Comparison of ENCODE assay signal across 14 cellular contexts in genomic region chr2:73063472-73063871, GRCh38. TPM values are rescaled to one million over a fixed set of nuclear protein-coding genes. Genes with fewer than 3 reads are reported as not detected.
DNase-seq lines count a peak whose midpoint lies in the region; ATAC-seq and TF ChIP-seq lines count a peak whose summit lies in the region.
"Had no signal": no experiment of that assay in that cellular context is flagged by ENCODE, and none has a peak within 500 bp of the region (broad histone marks: within the 10 kb centered on the region; RNA-seq: fewer than 3 reads in every experiment).

No MANE protein-coding gene starts in this region.

- no peak overlapping the region for H4K91ac ChIP-seq in H9 (ENCODE audit: insufficient read length, low read depth, low read length)

- no peak for TF ChIP-seq EP300 in SK-N-SH (IDR thresholded peaks at IDR 0.05; ENCODE audit: borderline replicate concordance in 1 of 2, low read depth in 1 of 2, low read length in 1 of 2)

- no peak for TF ChIP-seq RAD21 in SK-N-SH (IDR thresholded peaks at IDR 0.05; ENCODE audit: low read length)

- no peak for TF ChIP-seq CTCF in H9 (conservative IDR thresholded peaks at IDR 0.05)
- TF ChIP-seq CTCF in SK-N-SH (IDR thresholded peaks at IDR 0.05), result no peak
- no peak for TF ChIP-seq CTCF in esophagus squamous epithelium (IDR thresholded peaks at IDR 0.05)
- TF ChIP-seq CTCF in CD8-positive, alpha-beta T cell (IDR thresholded peaks at IDR 0.05), result no peak
- no peak for TF ChIP-seq CTCF in CD4-positive, alpha-beta T cell (IDR thresholded peaks at IDR 0.05)

- H3K79me2 ChIP-seq in H9 (ENCODE audit: insufficient read depth, low read length) (peaks cover 7% of the 10 kb centered on the region; the same call in 1 of the 2 replicates), SK-N-SH (ENCODE audit: insufficient read depth) (peaks cover 82% of the 10 kb centered on the region)

- no peak overlapping the region for H2AK5ac ChIP-seq in H9 (ENCODE audit: insufficient read length, low read length)

- no peak overlapping the region for H3K4ac ChIP-seq in H9 (ENCODE audit: low read depth, low read length)

- H2BK15ac ChIP-seq in H9 (ENCODE audit: low read depth, low read length), result no peak overlapping the region

- peak overlapping the region; percentile 8 to 97 (median 88); a peak in 5 of 7 replicates for H3K27ac Mint-ChIP-seq in H9
- no peak overlapping the region for H3K27ac Mint-ChIP-seq in CD8-positive, alpha-beta T cell
- H3K27ac Mint-ChIP-seq in CD4-positive, alpha-beta T cell, result no peak overlapping the region
- H3K27ac Mint-ChIP-seq: activated CD4-positive, alpha-beta T cell treated with anti-CD3 and anti-CD28 coated beads, Interleukin-2, amount 10 ng/mL, durations not matched to agents 7 days and 5 days; activated T-helper 1 cell treated with anti-CD3 and anti-CD28 coated beads, Interleukin-12 subunit alpha, Interleukin-12 subunit beta, Interleukin-2, Interleukin-4 antibody, amounts not matched to agents 30 ng/mL and 10 ng/mL and 1 ng/mL, durations not matched to agents 14 hours and 24 hours and 36 hours had no signal

- H3K14ac ChIP-seq in H9 (ENCODE audit: insufficient read depth, low read length), result no peak overlapping the region

- H2AFZ ChIP-seq in H9 (ENCODE audit: low read length), result no peak overlapping the region
- H2AFZ ChIP-seq in SK-N-SH (ENCODE audit: low read depth), result peak overlapping the region; percentile 11; the same call in 1 of the 2 replicates

- H3K79me1 ChIP-seq in H9 (ENCODE audit: insufficient read depth, low read depth, low read length, poor library complexity, severe bottlenecking), result peaks cover 15% of the 10 kb centered on the region

- H2BK20ac ChIP-seq in H9 (ENCODE audit: low read depth, low read length, poor library complexity, severe bottlenecking), result no peak overlapping the region

- H3K4me3 Mint-ChIP-seq in H9, result peak overlapping the region in 1 of 2 experiments; percentile 25; a peak in 1 of 5 replicates
- H3K4me3 Mint-ChIP-seq in CD8-positive, alpha-beta T cell, result no peak overlapping the region
- no peak overlapping the region for H3K4me3 Mint-ChIP-seq in CD4-positive, alpha-beta T cell
- H3K4me3 Mint-ChIP-seq: activated CD4-positive, alpha-beta T cell treated with anti-CD3 and anti-CD28 coated beads, Interleukin-2, amount 10 ng/mL, durations not matched to agents 7 days and 5 days; activated T-helper 1 cell treated with anti-CD3 and anti-CD28 coated beads, Interleukin-12 subunit alpha, Interleukin-12 subunit beta, Interleukin-2, Interleukin-4 antibody, amounts not matched to agents 30 ng/mL and 10 ng/mL and 1 ng/mL, durations not matched to agents 14 hours and 24 hours and 36 hours had no signal

- no peak overlapping the region for H3K56ac ChIP-seq in H9 (ENCODE audit: insufficient read length, low read depth, low read length)

- no peaks in the 10 kb centered on the region for H3K23me2 ChIP-seq in H9 (ENCODE audit: insufficient read length, low read depth, low read length, poor library complexity, severe bottlenecking)

- ATAC-seq in CD8-positive, alpha-beta T cell, result no peak
- ATAC-seq in CD4-positive, alpha-beta T cell (ENCODE audit: poor library complexity), result no peak

- H3K27me3 ChIP-seq in H9 (ENCODE audit: insufficient read depth, low read length), result no peaks in the 10 kb centered on the region
- H3K27me3 ChIP-seq in SK-N-SH (ENCODE audit: insufficient read depth), result no peaks in the 10 kb centered on the region
- no peaks in the 10 kb centered on the region for H3K27me3 ChIP-seq in esophagus squamous epithelium
- no peaks in the 10 kb centered on the region for H3K27me3 ChIP-seq in rectal smooth muscle tissue (ENCODE audit: control insufficient read depth, insufficient read depth, low read length)
- no peaks in the 10 kb centered on the region for H3K27me3 ChIP-seq in CD8-positive, alpha-beta T cell (ENCODE audit: insufficient read depth, low read length)
- H3K27me3 ChIP-seq in CD4-positive, alpha-beta T cell (ENCODE audit: control insufficient read depth, insufficient read depth, low read length), result no peaks in the 10 kb centered on the region

- H3K23ac ChIP-seq in H9 (ENCODE audit: insufficient read length, low read depth, low read length), result no peak overlapping the region

- no peak overlapping the region for H3K18ac ChIP-seq in H9 (ENCODE audit: insufficient read length, low read depth, low read length)

- no CpG with 5 or more reads among the region's 4 CpGs for WGBS in H9 (ENCODE audit: extremely low coverage, insufficient read length, low lambda C conversion rate)
- 69% methylated on average over 4 of the region's 4 CpGs for WGBS in SK-N-SH (ENCODE audit: low lambda C conversion rate)
- WGBS in esophagus squamous epithelium, 2 donors, result 62 to 63% methylated on average over 4 of the region's 4 CpGs

- peaks cover 6 to 14% (median 10%) of the 10 kb centered on the region in 3 experiments; a peak in 5 of 7 replicates for H3K36me3 Mint-ChIP-seq in H9 (ENCODE audit: insufficient read depth in 1 of 3, low read depth in 3 of 3)
- H3K36me3 Mint-ChIP-seq in CD8-positive, alpha-beta T cell, result peaks cover 9% of the 10 kb centered on the region
- H3K36me3 Mint-ChIP-seq in CD4-positive, alpha-beta T cell (ENCODE audit: low read depth), result peaks cover 4% of the 10 kb centered on the region

- peaks cover 28 to 34% of the 10 kb centered on the region in 2 experiments for H3K4me1 Mint-ChIP-seq in H9
- H3K4me1 Mint-ChIP-seq in CD8-positive, alpha-beta T cell (ENCODE audit: low read depth), result peaks cover 24% of the 10 kb centered on the region
- peaks cover 6% of the 10 kb centered on the region for H3K4me1 Mint-ChIP-seq in CD4-positive, alpha-beta T cell (ENCODE audit: low read depth)

- no peak overlapping the region for H3K9ac ChIP-seq in H9 (ENCODE audit: extremely low read depth, insufficient read length, low read length)
- peak overlapping the region; percentile 26; the same call in 1 of the 2 replicates for H3K9ac ChIP-seq in SK-N-SH
- H3K9ac ChIP-seq in rectal smooth muscle tissue (ENCODE audit: low read length), result no peak overlapping the region

- H3K4me1 ChIP-seq in H9 (ENCODE audit: insufficient read depth, low read length), result peaks cover 3% of the 10 kb centered on the region; the same call in 1 of the 2 replicates
- peaks cover 4 to 22% of the 10 kb centered on the region in 2 experiments; a peak in 3 of 4 replicates for H3K4me1 ChIP-seq in SK-N-SH (ENCODE audit: control insufficient read depth in 1 of 2, insufficient read depth in 2 of 2, low read depth in 1 of 2, low read length in 1 of 2)
- H3K4me1 ChIP-seq in esophagus squamous epithelium, result peaks cover 4 to 36% (median 23%) of the 10 kb centered on the region in 3 donors
- H3K4me1 ChIP-seq in rectal smooth muscle tissue (ENCODE audit: control insufficient read depth, insufficient read depth, low read length), result peaks cover 4% of the 10 kb centered on the region
- no peaks in the 10 kb centered on the region for H3K4me1 ChIP-seq in CD8-positive, alpha-beta T cell (ENCODE audit: insufficient read depth, low read length)

- H2BK12ac ChIP-seq in H9 (ENCODE audit: insufficient read length, low read depth, low read length), result no peak overlapping the region

- H3K36me3 ChIP-seq in SK-N-SH (replicated peaks in 1 of 2; ENCODE audit: control insufficient read depth in 1 of 2, insufficient read depth in 2 of 2, low read length in 1 of 2) (no peaks in the 10 kb centered on the region), esophagus squamous epithelium (peaks cover 0 to 1% (median 0%) of the 10 kb centered on the region in 3 donors), rectal smooth muscle tissue (ENCODE audit: control insufficient read depth, insufficient read depth, low read length) (no peaks in the 10 kb centered on the region)
- no peaks in the 10 kb centered on the region for H3K36me3 ChIP-seq in CD8-positive, alpha-beta T cell (ENCODE audit: insufficient read depth, low read length)

- no peak overlapping the region for H2BK5ac ChIP-seq in H9 (ENCODE audit: insufficient read length, low read length)

- no peak for TF ChIP-seq POLR2A in esophagus squamous epithelium (IDR thresholded peaks at IDR 0.05)

- no peaks in the 10 kb centered on the region for H3K9me3 Mint-ChIP-seq in H9
- no peaks in the 10 kb centered on the region for H3K9me3 Mint-ChIP-seq in CD8-positive, alpha-beta T cell
- H3K9me3 Mint-ChIP-seq in CD4-positive, alpha-beta T cell, result no peaks in the 10 kb centered on the region
- H3K9me3 Mint-ChIP-seq: activated CD4-positive, alpha-beta T cell treated with anti-CD3 and anti-CD28 coated beads, Interleukin-2, amount 10 ng/mL, durations not matched to agents 7 days and 5 days; activated T-helper 1 cell treated with anti-CD3 and anti-CD28 coated beads, Interleukin-12 subunit alpha, Interleukin-12 subunit beta, Interleukin-2, Interleukin-4 antibody, amounts not matched to agents 30 ng/mL and 10 ng/mL and 1 ng/mL, durations not matched to agents 14 hours and 24 hours and 36 hours had no signal

- no peak overlapping the region for H3T11ph ChIP-seq in H9 (ENCODE audit: low read length)

- no peak overlapping the region for H4K8ac ChIP-seq in H9 (replicated peaks; ENCODE audit: insufficient read length, low read depth, low read length)

- no peak overlapping the region for H4K5ac ChIP-seq in H9 (ENCODE audit: insufficient read length, low read depth, low read length)

- H2BK120ac ChIP-seq in H9 (ENCODE audit: low read depth, low read length, poor library complexity, severe bottlenecking), result no peak overlapping the region

- intact Hi-C loops in esophagus squamous epithelium (cut with DNase I), result no loop called here
- intact Hi-C loops in CD8-positive, alpha-beta T cell (cut with DNase I, micrococcal nuclease), result no loop called here
- intact Hi-C loops in CD4-positive, alpha-beta T cell (cut with DNase I, micrococcal nuclease), result no loop called here

- no peak overlapping the region for H3K4me3 ChIP-seq in SK-N-SH (ENCODE audit: low read depth in 2 of 2, low read length in 1 of 2)
- H3K4me3 ChIP-seq in esophagus squamous epithelium, result no peak overlapping the region
- no peak overlapping the region for H3K4me3 ChIP-seq in rectal smooth muscle tissue (ENCODE audit: low read length)
- no peak overlapping the region for H3K4me3 ChIP-seq in CD8-positive, alpha-beta T cell (ENCODE audit: low read depth, low read length)

- H3F3A ChIP-seq in SK-N-SH (replicated peaks; ENCODE audit: insufficient read depth), result peaks cover 13% of the 10 kb centered on the region

- DNase-seq in H9 (no peak), SK-N-SH (no peak), esophagus squamous epithelium (lab: John Stamatoyannopoulos, UW) (no peak), retina (no peak), COR-L47 (lab: John Stamatoyannopoulos, UW) (no peak)
- no peak for DNase-seq in CD8-positive, alpha-beta T cell
- DNase-seq in CD4-positive, alpha-beta T cell, result no peak
- DNase-seq: activated CD4-positive, alpha-beta T cell treated with anti-CD3 and anti-CD28 coated beads, Interleukin-2, amount 10 ng/mL, durations not matched to agents 7 days and 5 days; Karpas-422; NCI-H1694 treated with DMSO at 0.1 percent for 48 hours; RPMI8226; stimulated activated CD4-positive, alpha-beta T cell treated with anti-CD3 and anti-CD28 coated beads, Interleukin-2, amount 100 ng/mL, for 48 hours had no signal

- H3K27me3 Mint-ChIP-seq in H9 (ENCODE audit: low read depth), result no peaks in the 10 kb centered on the region
- H3K27me3 Mint-ChIP-seq in CD8-positive, alpha-beta T cell (ENCODE audit: low read depth), result no peaks in the 10 kb centered on the region
- H3K27me3 Mint-ChIP-seq in CD4-positive, alpha-beta T cell, result no peaks in the 10 kb centered on the region
- H3K27me3 Mint-ChIP-seq: activated CD4-positive, alpha-beta T cell treated with anti-CD3 and anti-CD28 coated beads, Interleukin-2, amount 10 ng/mL, durations not matched to agents 7 days and 5 days had no signal

- CTCF ChIA-PET in SK-N-SH (lab: Yijun Ruan, JAX), result interaction anchor here (1.0 to 3.4 kb wide), 6 partner anchors 22 to 170 kb away, joined by 3 to 15 read pairs (median 5); no protein-coding TSS in a partner anchor
- CTCF ChIA-PET in CD8-positive, alpha-beta T cell (lab: Charles Lee), result interaction anchor here (0.8 to 3.2 kb wide), 2 partner anchors 22 to 96 kb away, joined by 5 to 12 read pairs; no protein-coding TSS in a partner anchor
- CTCF ChIA-PET in CD4-positive, alpha-beta T cell (lab: Charles Lee), result no interaction called here

- H4K20me1 ChIP-seq in H9 (ENCODE audit: control insufficient read depth, insufficient read depth, insufficient read length), result no peaks in the 10 kb centered on the region
- no peaks in the 10 kb centered on the region for H4K20me1 ChIP-seq in SK-N-SH (ENCODE audit: insufficient read depth)

- no peak overlapping the region for H3K27ac ChIP-seq in H9 (ENCODE audit: insufficient read length, low read depth, low read length)
- H3K27ac ChIP-seq in SK-N-SH (ENCODE audit: low read depth in 2 of 2, low read length in 1 of 2), result peak overlapping the region; percentile 54 to 83; a peak in 3 of 4 replicates
- H3K27ac ChIP-seq in esophagus squamous epithelium, result peak overlapping the region in 3 of 4 donors; percentile 70 to 80 (median 79)
- peak overlapping the region; percentile 12 for H3K27ac ChIP-seq in rectal smooth muscle tissue (ENCODE audit: low read depth, low read length)
- no peak overlapping the region for H3K27ac ChIP-seq in CD8-positive, alpha-beta T cell (ENCODE audit: low read depth, low read length)
- H3K27ac ChIP-seq in CD4-positive, alpha-beta T cell (ENCODE audit: low read depth, low read length), result no peak overlapping the region

- POLR2A ChIA-PET in SK-N-SH (lab: Yijun Ruan, JAX), result no interaction called here
- POLR2A ChIA-PET in CD8-positive, alpha-beta T cell (lab: Charles Lee), result no interaction called here
- POLR2A ChIA-PET in CD4-positive, alpha-beta T cell (lab: Charles Lee), result no interaction called here

- no peaks in the 10 kb centered on the region for H3K9me2 ChIP-seq in SK-N-SH

- H3K4me2 ChIP-seq in H9 (ENCODE audit: insufficient read depth, insufficient read length, low read length) (no peak overlapping the region), SK-N-SH (peak overlapping the region; percentile 66)

- no peaks in the 10 kb centered on the region for H3K9me3 ChIP-seq in H9 (ENCODE audit: control insufficient read depth, low read depth, low read length)
- H3K9me3 ChIP-seq in SK-N-SH, result no peaks in the 10 kb centered on the region
- no peaks in the 10 kb centered on the region for H3K9me3 ChIP-seq in esophagus squamous epithelium
- H3K9me3 ChIP-seq in CD8-positive, alpha-beta T cell (ENCODE audit: low read length), result no peaks in the 10 kb centered on the region
- H3K9me3 ChIP-seq in CD4-positive, alpha-beta T cell (ENCODE audit: control insufficient read depth, low read length), result no peaks in the 10 kb centered on the region

RNA-seq across cellular contexts. Expression of gene SFXN5, which starts 8.0 kb away (rescaled TPM):
- 28.9 and 30.9 TPM in 2 replicates for total RNA-seq in H9 (2021)
- 9.9 and 11.0 TPM in 2 replicates for polyA plus RNA-seq in SK-N-SH (2012; rRNA removed)
- 4.5 and 6.4 TPM in 2 replicates for polyA plus RNA-seq in SK-N-SH (2012; cell fraction: cytosol; rRNA removed)
- 36.2 and 48.1 TPM in 2 replicates for polyA plus RNA-seq in SK-N-SH (2012; cell fraction: nucleus; rRNA removed)
- 10 to 100 TPM in 3 of 4 donors, 1 to 10 TPM in 1; 4.2 to 16.4 (median 12.7) TPM for total RNA-seq in esophagus squamous epithelium
- total RNA-seq in CD8-positive, alpha-beta T cell, result 1 to 10 TPM; 6.1 to 9.3 TPM
- 1 to 10 TPM; 5.1 to 5.4 TPM for total RNA-seq in CD4-positive, alpha-beta T cell

RNA-seq across cellular contexts. Expression of gene RAB11FIP5, which starts 49.3 kb away (rescaled TPM):
- total RNA-seq in H9 (2021) (6.4 and 7.1 TPM in 2 replicates), esophagus squamous epithelium (10 to 100 TPM; 12.2 to 19.6 (median 16.6) TPM)
- polyA plus RNA-seq in SK-N-SH (2012; rRNA removed), result 16.4 and 17.1 TPM in 2 replicates
- polyA plus RNA-seq in SK-N-SH (2012; cell fraction: cytosol; rRNA removed), result 12.4 and 17.2 TPM in 2 replicates
- 19.9 and 24.8 TPM in 2 replicates for polyA plus RNA-seq in SK-N-SH (2012; cell fraction: nucleus; rRNA removed)
- 10 to 100 TPM in 1 of 2 experiments, 1 to 10 TPM in 1; 4.7 to 10.7 TPM for total RNA-seq in CD8-positive, alpha-beta T cell
- 10 to 100 TPM; 12.6 to 13.8 TPM for total RNA-seq in CD4-positive, alpha-beta T cell

Comparison
In these comparisons a context has a peak if more than half of its experiments do, and no peak if none do; other contexts are left out.
1. H3K27ac ChIP-seq: peak in SK-N-SH (2 of 2), esophagus squamous epithelium (3 of 4) and rectal smooth muscle tissue (single experiment); none in H9 (single experiment), CD8-positive, alpha-beta T cell (single experiment) and CD4-positive, alpha-beta T cell (single experiment).
2. H3K27ac Mint-ChIP-seq: peak in H9 (3 of 3); none in CD8-positive, alpha-beta T cell (single experiment) and CD4-positive, alpha-beta T cell (single experiment).